ENCODE assay signal across 1 cellular context in the genomic region with DNA sequence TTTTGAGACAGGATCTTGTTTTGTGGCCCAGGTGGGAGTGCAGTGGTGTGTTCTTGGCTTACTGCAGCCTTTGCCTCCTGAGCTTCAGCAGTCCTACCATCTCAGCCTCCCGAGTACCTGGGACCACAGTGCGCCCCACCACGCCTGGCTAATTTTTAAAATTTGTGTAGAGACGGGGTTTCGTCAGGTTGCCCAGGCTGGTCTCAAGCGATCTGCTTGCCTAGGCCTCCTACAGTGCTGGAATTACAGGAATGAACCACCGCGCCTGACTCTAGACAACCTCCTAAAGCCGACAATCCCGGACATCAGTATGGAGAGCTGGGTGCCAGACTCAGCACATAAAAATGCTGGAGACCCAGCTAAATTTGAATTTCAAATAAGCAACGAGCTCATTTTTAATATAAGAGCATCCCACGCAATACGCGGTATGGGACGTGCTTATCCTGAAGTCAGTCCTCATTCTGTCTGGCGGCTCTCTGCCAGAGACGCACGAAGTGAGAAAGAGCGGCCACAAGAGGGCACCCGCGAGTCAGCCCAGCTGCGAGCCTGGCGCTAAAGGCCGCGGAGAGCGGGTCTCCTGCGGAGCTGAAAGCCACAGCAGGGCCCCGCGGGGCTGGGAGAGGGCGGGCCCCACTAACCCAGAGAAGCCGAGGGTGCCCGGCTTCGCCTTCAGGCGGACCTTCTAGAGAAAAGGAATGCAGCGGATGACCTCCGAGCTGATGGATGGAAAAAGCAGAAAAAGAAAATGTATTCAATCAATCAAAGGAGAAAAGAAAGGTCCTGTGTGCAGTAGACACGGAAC.
TF ChIP-seq lines count a peak whose summit lies in the region.

No MANE protein-coding gene starts in this region.

TF ChIP-seq in HepG2, 621 proteins besides CTCF, POLR2A, EP300 and RAD21 (continues in another document):
- TF ChIP-seq SMAD3 (CRISPR knock-in tag; IDR thresholded peaks at IDR 0.05) = peak; percentile 47; the same call in 1 of the 2 replicates
- peak; percentile 51; the same call in 1 of the 2 replicates for TF ChIP-seq KAT8 (CRISPR knock-in tag; IDR thresholded peaks at IDR 0.05)
- TF ChIP-seq PHF8 (CRISPR knock-in tag; IDR thresholded peaks at IDR 0.05) = peak; percentile 49; the same call in 1 of the 2 replicates
- peak; percentile 52; the same call in 1 of the 2 replicates for TF ChIP-seq HOXA3 (CRISPR knock-in tag; IDR thresholded peaks at IDR 0.05)
- TF ChIP-seq FOXA3 (CRISPR knock-in tag; IDR thresholded peaks at IDR 0.05) = 0 out of 2 replicates have a peak, but pooled peaks have one; percentile 22
- peak; percentile 87 for TF ChIP-seq STAG1 (CRISPR knock-in tag; IDR thresholded peaks at IDR 0.05)
- TF ChIP-seq KDM2A (CRISPR knock-in tag; IDR thresholded peaks at IDR 0.05; ENCODE audit: borderline replicate concordance, low read depth) = peak; percentile 94
- 0 out of 2 replicates have a peak, but pooled peaks have one; percentile 26 for TF ChIP-seq ZNF263 (CRISPR knock-in tag; IDR thresholded peaks at IDR 0.05)
- TF ChIP-seq E2F1 (CRISPR knock-in tag; IDR thresholded peaks at IDR 0.05) = peak; percentile 33; the same call in 1 of the 2 replicates
- TF ChIP-seq ZBED4 (CRISPR knock-in tag; IDR thresholded peaks at IDR 0.05; ENCODE audit: borderline replicate concordance) = peak; percentile 81; the same call in 1 of the 2 replicates
- 0 out of 2 replicates have a peak, but pooled peaks have one; percentile 26 for TF ChIP-seq DRAP1 (CRISPR knock-in tag; IDR thresholded peaks at IDR 0.05)
- TF ChIP-seq SALL1 (CRISPR knock-in tag; IDR thresholded peaks at IDR 0.05) = peak; percentile 47; the same call in 1 of the 2 replicates
- TF ChIP-seq MZF1 (CRISPR knock-in tag; IDR thresholded peaks at IDR 0.05; ENCODE audit: borderline replicate concordance) = no peak
- TF ChIP-seq ZMYM4 (CRISPR knock-in tag; IDR thresholded peaks at IDR 0.05) = 0 out of 2 replicates have a peak, but pooled peaks have one; percentile 39
- TF ChIP-seq, protein P1, sequence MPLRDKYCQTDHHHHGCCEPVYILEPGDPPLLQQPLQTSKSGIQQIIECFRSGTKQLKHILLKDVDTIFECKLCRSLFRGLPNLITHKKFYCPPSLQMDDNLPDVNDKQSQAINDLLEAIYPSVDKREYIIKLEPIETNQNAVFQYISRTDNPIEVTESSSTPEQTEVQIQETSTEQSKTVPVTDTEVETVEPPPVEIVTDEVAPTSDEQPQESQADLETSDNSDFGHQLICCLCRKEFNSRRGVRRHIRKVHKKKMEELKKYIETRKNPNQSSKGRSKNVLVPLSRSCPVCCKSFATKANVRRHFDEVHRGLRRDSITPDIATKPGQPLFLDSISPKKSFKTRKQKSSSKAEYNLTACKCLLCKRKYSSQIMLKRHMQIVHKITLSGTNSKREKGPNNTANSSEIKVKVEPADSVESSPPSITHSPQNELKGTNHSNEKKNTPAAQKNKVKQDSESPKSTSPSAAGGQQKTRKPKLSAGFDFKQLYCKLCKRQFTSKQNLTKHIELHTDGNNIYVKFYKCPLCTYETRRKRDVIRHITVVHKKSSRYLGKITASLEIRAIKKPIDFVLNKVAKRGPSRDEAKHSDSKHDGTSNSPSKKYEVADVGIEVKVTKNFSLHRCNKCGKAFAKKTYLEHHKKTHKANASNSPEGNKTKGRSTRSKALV (CRISPR knock-in tag; IDR thresholded peaks at IDR 0.05) = peak; percentile 80; the same call in 1 of the 2 replicates
- TF ChIP-seq TARDBP (CRISPR knock-in tag; IDR thresholded peaks at IDR 0.05) = 0 out of 2 replicates have a peak, but pooled peaks have one; percentile 41
- TF ChIP-seq ZNF557 (CRISPR knock-in tag; IDR thresholded peaks at IDR 0.05) = 0 out of 2 replicates have a peak, but pooled peaks have one; percentile 32
- TF ChIP-seq, protein P2, sequence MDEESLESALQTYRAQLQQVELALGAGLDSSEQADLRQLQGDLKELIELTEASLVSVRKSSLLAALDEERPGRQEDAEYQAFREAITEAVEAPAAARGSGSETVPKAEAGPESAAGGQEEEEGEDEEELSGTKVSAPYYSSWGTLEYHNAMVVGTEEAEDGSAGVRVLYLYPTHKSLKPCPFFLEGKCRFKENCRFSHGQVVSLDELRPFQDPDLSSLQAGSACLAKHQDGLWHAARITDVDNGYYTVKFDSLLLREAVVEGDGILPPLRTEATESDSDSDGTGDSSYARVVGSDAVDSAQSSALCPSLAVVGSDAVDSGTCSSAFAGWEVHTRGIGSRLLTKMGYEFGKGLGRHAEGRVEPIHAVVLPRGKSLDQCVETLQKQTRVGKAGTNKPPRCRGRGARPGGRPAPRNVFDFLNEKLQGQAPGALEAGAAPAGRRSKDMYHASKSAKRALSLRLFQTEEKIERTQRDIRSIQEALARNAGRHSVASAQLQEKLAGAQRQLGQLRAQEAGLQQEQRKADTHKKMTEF (CRISPR knock-in tag; IDR thresholded peaks at IDR 0.05) = peak; percentile 54; the same call in 1 of the 2 replicates
- no peak for TF ChIP-seq ATAD3A (CRISPR knock-in tag; IDR thresholded peaks at IDR 0.05)
- no peak for TF ChIP-seq SOX6 (IDR thresholded peaks at IDR 0.05)
- TF ChIP-seq SOX6 (CRISPR knock-in tag; IDR thresholded peaks at IDR 0.05) = 0 out of 2 replicates have a peak, but pooled peaks have one; percentile 8
- TF ChIP-seq, protein P3, sequence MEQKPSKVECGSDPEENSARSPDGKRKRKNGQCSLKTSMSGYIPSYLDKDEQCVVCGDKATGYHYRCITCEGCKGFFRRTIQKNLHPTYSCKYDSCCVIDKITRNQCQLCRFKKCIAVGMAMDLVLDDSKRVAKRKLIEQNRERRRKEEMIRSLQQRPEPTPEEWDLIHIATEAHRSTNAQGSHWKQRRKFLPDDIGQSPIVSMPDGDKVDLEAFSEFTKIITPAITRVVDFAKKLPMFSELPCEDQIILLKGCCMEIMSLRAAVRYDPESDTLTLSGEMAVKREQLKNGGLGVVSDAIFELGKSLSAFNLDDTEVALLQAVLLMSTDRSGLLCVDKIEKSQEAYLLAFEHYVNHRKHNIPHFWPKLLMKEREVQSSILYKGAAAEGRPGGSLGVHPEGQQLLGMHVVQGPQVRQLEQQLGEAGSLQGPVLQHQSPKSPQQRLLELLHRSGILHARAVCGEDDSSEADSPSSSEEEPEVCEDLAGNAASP (CRISPR knock-in tag; IDR thresholded peaks at IDR 0.05; ENCODE audit: borderline replicate concordance) = 0 out of 2 replicates have a peak, but pooled peaks have one; percentile 40
- TF ChIP-seq RNF2 (conservative IDR thresholded peaks at IDR 0.05; ENCODE audit: low read depth) = 0 out of 2 replicates have a peak, but pooled peaks have one; percentile 36
- peak; percentile 45; the same call in 1 of the 2 replicates for TF ChIP-seq NFKB2 (CRISPR knock-in tag; IDR thresholded peaks at IDR 0.05; ENCODE audit: borderline replicate concordance)
- TF ChIP-seq FOSL2 (CRISPR knock-in tag; IDR thresholded peaks at IDR 0.05) = 0 out of 2 replicates have a peak, but pooled peaks have one; percentile 30
- TF ChIP-seq ZNF687 (CRISPR knock-in tag; IDR thresholded peaks at IDR 0.05) = peak; percentile 65
- 0 out of 2 replicates have a peak, but pooled peaks have one; percentile 56 for TF ChIP-seq KDM3A (CRISPR knock-in tag; IDR thresholded peaks at IDR 0.05; ENCODE audit: low read depth)
- TF ChIP-seq SOX13 (IDR thresholded peaks at IDR 0.05) = no peak
- TF ChIP-seq SOX13 (CRISPR knock-in tag; conservative IDR thresholded peaks at IDR 0.05 in 1 of 2, IDR thresholded peaks at IDR 0.05 in 1 of 2) = peak in 1 of 2 experiments; percentile 13; a peak in 1 of 4 replicates
- TF ChIP-seq ZBTB7B (CRISPR knock-in tag; IDR thresholded peaks at IDR 0.05) = peak; percentile 78; the same call in 1 of the 2 replicates
- TF ChIP-seq, protein P4, sequence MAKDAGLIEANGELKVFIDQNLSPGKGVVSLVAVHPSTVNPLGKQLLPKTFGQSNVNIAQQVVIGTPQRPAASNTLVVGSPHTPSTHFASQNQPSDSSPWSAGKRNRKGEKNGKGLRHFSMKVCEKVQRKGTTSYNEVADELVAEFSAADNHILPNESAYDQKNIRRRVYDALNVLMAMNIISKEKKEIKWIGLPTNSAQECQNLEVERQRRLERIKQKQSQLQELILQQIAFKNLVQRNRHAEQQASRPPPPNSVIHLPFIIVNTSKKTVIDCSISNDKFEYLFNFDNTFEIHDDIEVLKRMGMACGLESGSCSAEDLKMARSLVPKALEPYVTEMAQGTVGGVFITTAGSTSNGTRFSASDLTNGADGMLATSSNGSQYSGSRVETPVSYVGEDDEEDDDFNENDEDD (CRISPR knock-in tag; IDR thresholded peaks at IDR 0.05; ENCODE audit: borderline replicate concordance) = peak; percentile 32; the same call in 1 of the 2 replicates
- TF ChIP-seq, protein P5, sequence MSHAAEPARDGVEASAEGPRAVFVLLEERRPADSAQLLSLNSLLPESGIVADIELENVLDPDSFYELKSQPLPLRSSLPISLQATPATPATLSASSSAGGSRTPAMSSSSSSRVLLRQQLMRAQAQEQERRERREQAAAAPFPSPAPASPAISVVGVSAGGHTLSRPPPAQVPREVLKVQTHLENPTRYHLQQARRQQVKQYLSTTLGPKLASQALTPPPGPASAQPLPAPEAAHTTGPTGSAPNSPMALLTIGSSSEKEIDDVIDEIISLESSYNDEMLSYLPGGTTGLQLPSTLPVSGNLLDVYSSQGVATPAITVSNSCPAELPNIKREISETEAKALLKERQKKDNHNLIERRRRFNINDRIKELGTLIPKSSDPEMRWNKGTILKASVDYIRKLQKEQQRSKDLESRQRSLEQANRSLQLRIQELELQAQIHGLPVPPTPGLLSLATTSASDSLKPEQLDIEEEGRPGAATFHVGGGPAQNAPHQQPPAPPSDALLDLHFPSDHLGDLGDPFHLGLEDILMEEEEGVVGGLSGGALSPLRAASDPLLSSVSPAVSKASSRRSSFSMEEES (CRISPR knock-in tag; IDR thresholded peaks at IDR 0.05) = 0 out of 2 replicates have a peak, but pooled peaks have one; percentile 32
- TF ChIP-seq MED1 (CRISPR knock-in tag; IDR thresholded peaks at IDR 0.05) = peak; percentile 43; the same call in 1 of the 2 replicates
- no peak for TF ChIP-seq NONO (IDR thresholded peaks at IDR 0.05)
- TF ChIP-seq NONO (CRISPR knock-in tag; conservative IDR thresholded peaks at IDR 0.05) = no peak
- no peak for TF ChIP-seq ZNF180 (CRISPR knock-in tag; IDR thresholded peaks at IDR 0.05; ENCODE audit: borderline replicate concordance, low read depth)
- TF ChIP-seq SAP130 (CRISPR knock-in tag; IDR thresholded peaks at IDR 0.05; ENCODE audit: low read depth) = peak; percentile 33; the same call in 1 of the 2 replicates
- peak; percentile 74 for TF ChIP-seq HNRNPLL (IDR thresholded peaks at IDR 0.05; ENCODE audit: low read depth, low read length, poor library complexity, severe bottlenecking)
